In genomic region chr4:53011176-53011575, GRCh38 we compare ENCODE assay signal across 1 cellular context.
TF ChIP-seq lines count a peak whose summit lies in the region.

No MANE protein-coding gene starts in this region.

TF ChIP-seq in SK-N-SH, 30 proteins besides CTCF, POLR2A, EP300 and RAD21 (continued from another document):
- no peak for TF ChIP-seq USF1 (IDR thresholded peaks at IDR 0.05; ENCODE audit: borderline replicate concordance, low read depth)
- no peak for TF ChIP-seq TEAD4 (IDR thresholded peaks at IDR 0.05; ENCODE audit: borderline replicate concordance, insufficient read depth)
- TF ChIP-seq YY1 (IDR thresholded peaks at IDR 0.05; ENCODE audit: low read depth) = no peak
- TF ChIP-seq JUND (IDR thresholded peaks at IDR 0.05) = no peak
- no peak for TF ChIP-seq FOXJ3 (CRISPR knock-in tag; IDR thresholded peaks at IDR 0.05)
TF ChIP-seq in SK-N-SH: peak in this region for 0.
